Comparison of ENCODE assay signal across 19 cellular contexts in the genomic region with DNA sequence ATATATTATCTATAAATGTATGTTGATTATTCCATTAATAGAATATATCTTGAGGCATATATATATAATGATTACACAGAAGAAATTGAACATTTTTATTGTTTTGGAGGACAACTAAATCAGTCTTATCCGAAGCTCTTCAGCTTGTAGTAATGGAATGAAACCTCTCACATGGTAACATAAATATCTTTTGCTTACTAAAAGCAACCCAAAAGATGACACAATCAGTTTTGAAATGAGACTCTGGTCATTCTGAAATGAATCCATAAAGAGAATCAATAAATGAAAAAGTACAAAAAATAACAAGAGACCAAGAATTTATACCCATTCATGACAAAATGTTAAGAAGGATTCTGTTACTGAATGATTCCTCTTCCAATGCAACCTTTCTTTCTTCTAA.
"Had no signal": no experiment of that assay in that cellular context is flagged by ENCODE, and none has a peak within 500 bp of the region (broad histone marks: within the 10 kb centered on the region; RNA-seq: fewer than 3 reads in every experiment).

No MANE protein-coding gene starts in this region.

- DNase-seq: effector memory CD8-positive, alpha-beta T cell; erythroblast; foreskin keratinocyte; left colon; left ventricle myocardium superior; mesenchymal stem cell; midbrain; occipital lobe; pancreas; right cardiac atrium; small intestine; stimulated activated CD4-positive, alpha-beta T cell treated with anti-CD3 and anti-CD28 coated beads, Interleukin-12 subunit alpha, Interleukin-12 subunit beta, amount 100 ng/mL, for 4 hours; stimulated activated naive CD4-positive, alpha-beta T cell treated with Interleukin-2 at 50 U/mL for 16 hours; trophoblast cell had no signal

- H3K4me3 ChIP-seq: lung, pancreas had no signal

- H3K27me3 Mint-ChIP-seq: dendritic cell treated with granulocyte-macrophage colony-stimulating factor and Interleukin-4, amounts not matched to agents 40 ng/mL and 50 ng/mL, for 4 days; effector memory CD8-positive, alpha-beta T cell; natural killer cell treated with Interleukin-12 subunit alpha and Interleukin-12 subunit beta and Interleukin-15 and Interleukin-18, amount 100 ng/mL, for 72 hours; progenitor cell of endocrine pancreas had no signal

- H3K36me3 ChIP-seq: pancreas had no signal

- H3K36me3 Mint-ChIP-seq: natural killer cell treated with Interleukin-12 subunit alpha and Interleukin-12 subunit beta and Interleukin-15 and Interleukin-18, amount 100 ng/mL, for 72 hours had no signal

- FAIRE-seq: pancreas, small intestine, urothelium cell line had no signal

- H3K27ac Mint-ChIP-seq: dendritic cell treated with granulocyte-macrophage colony-stimulating factor and Interleukin-4, amounts not matched to agents 40 ng/mL and 50 ng/mL, for 4 days; effector memory CD8-positive, alpha-beta T cell; natural killer cell treated with Interleukin-12 subunit alpha and Interleukin-12 subunit beta and Interleukin-15 and Interleukin-18, amount 100 ng/mL, for 72 hours; progenitor cell of endocrine pancreas had no signal

- H3K4me3 Mint-ChIP-seq: dendritic cell treated with granulocyte-macrophage colony-stimulating factor and Interleukin-4, amounts not matched to agents 40 ng/mL and 50 ng/mL, for 4 days; effector memory CD8-positive, alpha-beta T cell; natural killer cell treated with Interleukin-12 subunit alpha and Interleukin-12 subunit beta and Interleukin-15 and Interleukin-18, amount 100 ng/mL, for 72 hours had no signal

- H3K9me3 Mint-ChIP-seq: dendritic cell treated with granulocyte-macrophage colony-stimulating factor and Interleukin-4, amounts not matched to agents 40 ng/mL and 50 ng/mL, for 4 days; effector memory CD8-positive, alpha-beta T cell; natural killer cell treated with Interleukin-12 subunit alpha and Interleukin-12 subunit beta and Interleukin-15 and Interleukin-18, amount 100 ng/mL, for 72 hours had no signal

- H3K27ac ChIP-seq: foreskin keratinocyte, pancreas had no signal

- H3K27me3 ChIP-seq: foreskin keratinocyte, pancreas had no signal

- H3K9me3 ChIP-seq: pancreas had no signal

- H3K4me1 ChIP-seq: foreskin keratinocyte, pancreas had no signal

- ATAC-seq: effector memory CD8-positive, alpha-beta T cell; foreskin keratinocyte; left colon; left ventricle myocardium superior; natural killer cell treated with Interleukin-12 subunit alpha and Interleukin-12 subunit beta and Interleukin-15 and Interleukin-18, amount 100 ng/mL, for 72 hours; pancreas; right cardiac atrium had no signal
